12 cellular contexts compared by ENCODE assay signal in genomic region chr20:58459058-58459743, GRCh38. TPM values are rescaled to one million over a fixed set of nuclear protein-coding genes. Genes with fewer than 3 reads are reported as not detected.
DNase-seq lines count a peak whose midpoint lies in the region; ATAC-seq lines count a peak whose summit lies in the region.
"Had no signal": no experiment of that assay in that cellular context is flagged by ENCODE, and none has a peak within 500 bp of the region (broad histone marks: within the 10 kb centered on the region; RNA-seq: fewer than 3 reads in every experiment).

No MANE protein-coding gene starts in this region.

- no peaks in the 10 kb centered on the region for H3K79me1 ChIP-seq in mesendoderm (ENCODE audit: low read length)

- no peak overlapping the region for H3K27ac Mint-ChIP-seq in activated naive CD8-positive, alpha-beta T cell treated with anti-CD3 and anti-CD28 coated beads, Interleukin-2, amount 50 U/mL, for 24 hours
- H3K27ac Mint-ChIP-seq: stimulated activated effector memory CD8-positive, alpha-beta T cell treated with anti-CD3 and anti-CD28 coated beads, Interleukin-12 subunit alpha, Interleukin-12 subunit beta, amount 100 ng/mL, for 72 hours had no signal

- no peaks in the 10 kb centered on the region for H3K4me1 ChIP-seq in mesendoderm (ENCODE audit: control insufficient read depth, low read depth, low read length)

- no peak overlapping the region for H2BK120ac ChIP-seq in mesendoderm (ENCODE audit: low read depth, low read length)

- no peak overlapping the region for H2BK5ac ChIP-seq in mesendoderm (ENCODE audit: low read length)

- H3K27ac ChIP-seq in mesendoderm (ENCODE audit: low read depth, low read length), result no peak overlapping the region
- H3K27ac ChIP-seq: neutrophil, Peyer's patch had no signal

- no peaks in the 10 kb centered on the region for H3K27me3 ChIP-seq in mesendoderm (ENCODE audit: insufficient read depth, low read length, poor library complexity)
- H3K27me3 ChIP-seq: Peyer's patch had no signal

- H4K5ac ChIP-seq in mesendoderm (ENCODE audit: low read length), result no peak overlapping the region

- H3K27me3 Mint-ChIP-seq in activated naive CD8-positive, alpha-beta T cell treated with anti-CD3 and anti-CD28 coated beads, Interleukin-2, amount 50 U/mL, for 24 hours, result no peaks in the 10 kb centered on the region

- no peak overlapping the region for H3K4ac ChIP-seq in mesendoderm (ENCODE audit: low read depth, low read length)

- H4K8ac ChIP-seq in mesendoderm (ENCODE audit: low read depth, low read length), result no peak overlapping the region

- no peak overlapping the region for H3K4me3 Mint-ChIP-seq in activated naive CD8-positive, alpha-beta T cell treated with anti-CD3 and anti-CD28 coated beads, Interleukin-2, amount 50 U/mL, for 24 hours
- H3K4me3 Mint-ChIP-seq: stimulated activated effector memory CD8-positive, alpha-beta T cell treated with anti-CD3 and anti-CD28 coated beads, Interleukin-12 subunit alpha, Interleukin-12 subunit beta, amount 100 ng/mL, for 72 hours had no signal

- no peak overlapping the region for H3K18ac ChIP-seq in mesendoderm (ENCODE audit: low read length)

- WGBS in mesendoderm (ENCODE audit: extremely low coverage, insufficient coverage, low lambda C conversion rate), result no CpG with 5 or more reads among the region's 5 CpGs

- ATAC-seq in GM18907 (IDR thresholded peaks at IDR 0.05; ENCODE audit: unreplicated experiment), result peak; percentile 40
- peak; percentile 21 for ATAC-seq in GM21825 (IDR thresholded peaks at IDR 0.05; ENCODE audit: unreplicated experiment)
- ATAC-seq in HG03280 (IDR thresholded peaks at IDR 0.05; ENCODE audit: unreplicated experiment), result peak; percentile 5
- no peak for ATAC-seq in activated naive CD8-positive, alpha-beta T cell treated with anti-CD3 and anti-CD28 coated beads, Interleukin-2, amount 50 U/mL, for 24 hours

- peaks cover 4% of the 10 kb centered on the region for H3K36me3 Mint-ChIP-seq in activated naive CD8-positive, alpha-beta T cell treated with anti-CD3 and anti-CD28 coated beads, Interleukin-2, amount 50 U/mL, for 24 hours (ENCODE audit: low read depth)
- H3K36me3 Mint-ChIP-seq: stimulated activated effector memory CD8-positive, alpha-beta T cell treated with anti-CD3 and anti-CD28 coated beads, Interleukin-12 subunit alpha, Interleukin-12 subunit beta, amount 100 ng/mL, for 72 hours had no signal

- no peak overlapping the region for H2AK5ac ChIP-seq in mesendoderm (ENCODE audit: low read length)

- DNase-seq in mesendoderm (no peak), ureter (ENCODE audit: low spot score) (no peak), NCI-H345 treated with DMSO at 0.1 percent for 48 hours (lab: John Stamatoyannopoulos, UW; ENCODE audit: unreplicated experiment) (no peak)
- no peak for DNase-seq in activated naive CD8-positive, alpha-beta T cell treated with anti-CD3 and anti-CD28 coated beads, Interleukin-2, amount 50 U/mL, for 24 hours
- no peak for DNase-seq in central memory CD4-positive, alpha-beta T cell
- DNase-seq: Peyer's patch; stimulated activated CD4-positive, alpha-beta T cell treated with anti-CD3 and anti-CD28 coated beads, Interleukin-15, amount 100 ng/mL, for 24 hours had no signal

- H3K4me3 ChIP-seq in mesendoderm (ENCODE audit: low read length), result no peak overlapping the region
- H3K4me3 ChIP-seq: Peyer's patch had no signal

- H3K56ac ChIP-seq in mesendoderm (ENCODE audit: low read length), result peak overlapping the region; percentile 17

- no peak overlapping the region for H3K9ac ChIP-seq in mesendoderm (ENCODE audit: low read length)

- no peak overlapping the region for H3K4me2 ChIP-seq in mesendoderm (ENCODE audit: low read length)

- H3K9me3 Mint-ChIP-seq in activated naive CD8-positive, alpha-beta T cell treated with anti-CD3 and anti-CD28 coated beads, Interleukin-2, amount 50 U/mL, for 24 hours, result peaks cover 8% of the 10 kb centered on the region
- H3K9me3 Mint-ChIP-seq: stimulated activated effector memory CD8-positive, alpha-beta T cell treated with anti-CD3 and anti-CD28 coated beads, Interleukin-12 subunit alpha, Interleukin-12 subunit beta, amount 100 ng/mL, for 72 hours had no signal

- H3K36me3 ChIP-seq in mesendoderm (ENCODE audit: control insufficient read depth, insufficient read depth, low read length), result no peaks in the 10 kb centered on the region
- H3K36me3 ChIP-seq: neutrophil, Peyer's patch had no signal

- no peak overlapping the region for H3K23ac ChIP-seq in mesendoderm (ENCODE audit: low read length)

- no peak overlapping the region for H2BK15ac ChIP-seq in mesendoderm (replicated peaks; ENCODE audit: low read depth)

- H3K79me2 ChIP-seq in mesendoderm (ENCODE audit: control insufficient read depth, insufficient read depth, low read length), result no peaks in the 10 kb centered on the region

- H3K4me1 Mint-ChIP-seq in activated naive CD8-positive, alpha-beta T cell treated with anti-CD3 and anti-CD28 coated beads, Interleukin-2, amount 50 U/mL, for 24 hours, result peaks cover 15% of the 10 kb centered on the region

RNA-seq across cellular contexts. Expression of gene APCDD1L, which starts 56.0 kb away (rescaled TPM):
- polyA plus RNA-seq in mesendoderm (2013, experiment 1 of 2), result 0.39 TPM
- 0.53 TPM for polyA plus RNA-seq in mesendoderm (2013, experiment 2 of 2)
- 2.3 TPM for total RNA-seq in ureter
- total RNA-seq: Peyer's patch had no signal
